8 cellular contexts compared by ENCODE assay signal in the genomic region with DNA sequence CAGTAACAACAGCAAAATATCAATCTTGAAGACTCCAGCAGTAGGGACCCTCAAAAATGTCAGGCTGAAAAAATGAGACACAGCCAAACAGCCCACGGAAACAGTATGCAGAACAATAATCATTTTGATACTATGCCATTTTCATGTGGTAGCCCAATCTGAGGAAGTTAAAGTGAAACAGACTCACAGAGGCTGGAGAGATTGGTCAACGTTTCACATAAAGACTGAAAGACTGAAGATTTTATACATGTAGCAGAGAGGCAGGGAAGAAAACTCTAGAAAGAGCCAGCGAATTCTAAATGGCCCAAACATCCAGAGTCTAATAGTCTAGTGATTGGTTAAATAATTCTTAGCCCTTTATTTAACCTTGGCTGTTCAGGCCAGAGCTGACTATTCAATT. TPM values are rescaled to one million over a fixed set of nuclear protein-coding genes. Genes with fewer than 3 reads are reported as not detected.
DNase-seq lines count a peak whose midpoint lies in the region; ATAC-seq and TF ChIP-seq lines count a peak whose summit lies in the region.

No MANE protein-coding gene starts in this region.

- peak; percentile 91 for ATAC-seq in HG02938 (IDR thresholded peaks at IDR 0.05; ENCODE audit: unreplicated experiment)
- peak; percentile 79 to 89 for ATAC-seq in activated naive CD4-positive, alpha-beta T cell treated with anti-CD3 and anti-CD28 coated beads, Interleukin-2, amount 50 U/mL, for 72 hours

- no peaks in the 10 kb centered on the region for H3K27me3 Mint-ChIP-seq in nephron (ENCODE audit: low read depth)
- H3K27me3 Mint-ChIP-seq in type B pancreatic cell, result no peaks in the 10 kb centered on the region

- H3K27ac Mint-ChIP-seq in activated naive CD4-positive, alpha-beta T cell treated with anti-CD3 and anti-CD28 coated beads, Interleukin-2, amount 50 U/mL, for 72 hours, result peak overlapping the region in 1 of 2 donors; percentile 42
- H3K27ac Mint-ChIP-seq in nephron, result peak overlapping the region; percentile 63 to 78 (median 78)
- H3K27ac Mint-ChIP-seq in type B pancreatic cell, result no peak overlapping the region

- DNase-seq in NOMO-1 treated with DMSO at 0.1 percent for 48 hours (lab: John Stamatoyannopoulos, UW; ENCODE audit: unreplicated experiment) (peak; percentile 42), NOMO-1 treated with dmso at 0.1 percent for 144 hours (lab: John Stamatoyannopoulos, UW; ENCODE audit: unreplicated experiment) (no peak), NCI-H187 treated with DMSO at 0.1 percent for 48 hours (lab: John Stamatoyannopoulos, UW) (no peak), type B pancreatic cell (ENCODE audit: extremely low spot score, unreplicated experiment) (no peak), ureter (ENCODE audit: low spot score) (no peak)
- DNase-seq in activated naive CD4-positive, alpha-beta T cell treated with anti-CD3 and anti-CD28 coated beads, Interleukin-2, amount 50 U/mL, for 72 hours (ENCODE audit: low spot score in 2 of 2), result no peak

- no peak for TF ChIP-seq CTCF in nephron (IDR thresholded peaks at IDR 0.05; ENCODE audit: unreplicated experiment in 3 of 3)
- no peak for TF ChIP-seq CTCF in type B pancreatic cell (conservative IDR thresholded peaks at IDR 0.05)

- H3K36me3 Mint-ChIP-seq in activated naive CD4-positive, alpha-beta T cell treated with anti-CD3 and anti-CD28 coated beads, Interleukin-2, amount 50 U/mL, for 72 hours, result peaks cover 6 to 7% of the 10 kb centered on the region in 2 donors
- H3K36me3 Mint-ChIP-seq in nephron (ENCODE audit: low read depth) (peaks cover 7% of the 10 kb centered on the region), type B pancreatic cell (peaks cover 14% of the 10 kb centered on the region)

- H3K4me3 Mint-ChIP-seq in nephron, result no peak overlapping the region
- H3K4me3 Mint-ChIP-seq in type B pancreatic cell, result no peak overlapping the region

- H3K4me1 Mint-ChIP-seq in nephron (peaks cover 38% of the 10 kb centered on the region), type B pancreatic cell (ENCODE audit: unreplicated experiment) (peaks cover 19% of the 10 kb centered on the region)

- no peaks in the 10 kb centered on the region for H3K9me3 Mint-ChIP-seq in activated naive CD4-positive, alpha-beta T cell treated with anti-CD3 and anti-CD28 coated beads, Interleukin-2, amount 50 U/mL, for 72 hours
- no peaks in the 10 kb centered on the region for H3K9me3 Mint-ChIP-seq in nephron
- no peaks in the 10 kb centered on the region for H3K9me3 Mint-ChIP-seq in type B pancreatic cell

RNA-seq across cellular contexts. Expression of a gene that starts 49.4 kb away (rescaled TPM):
- 10 to 100 TPM; 26.5 to 27.9 TPM for total RNA-seq in activated naive CD4-positive, alpha-beta T cell treated with anti-CD3 and anti-CD28 coated beads, Interleukin-2, amount 50 U/mL, for 72 hours
- total RNA-seq in type B pancreatic cell (ENCODE audit: low replicate concordance) (20.8 and 33.6 TPM in 2 replicates), ureter (35.8 TPM)
